18 cellular contexts compared by ENCODE assay signal in genomic region chr1:116679828-116680628, GRCh38.
"Had no signal": no experiment of that assay in that cellular context is flagged by ENCODE, and none has a peak within 500 bp of the region (broad histone marks: within the 10 kb centered on the region; RNA-seq: fewer than 3 reads in every experiment).

No MANE protein-coding gene starts in this region.

- H3K27ac Mint-ChIP-seq: activated CD4-positive, alpha-beta memory T cell treated with anti-CD3 and anti-CD28 coated beads, Interleukin-2, amount 10 ng/mL, durations not matched to agents 7 days and 5 days; activated CD4-positive, alpha-beta T cell treated with anti-CD3 and anti-CD28 coated beads for 36 hours; activated CD8-positive, alpha-beta memory T cell treated with anti-CD3 and anti-CD28 coated beads, Interleukin-2, amount 10 ng/mL, durations not matched to agents 7 days and 5 days; activated naive CD8-positive, alpha-beta T cell treated with anti-CD3 and anti-CD28 coated beads, Interleukin-2, amount 10 ng/mL, durations not matched to agents 7 days and 5 days; activated T-helper 17 cell treated with anti-CD3 and anti-CD28 coated beads, Interleukin-2, amount 50 U/mL, for 72 hours; stimulated activated effector memory CD8-positive, alpha-beta T cell treated with anti-CD3 and anti-CD28 coated beads, Interleukin-12 subunit alpha, Interleukin-12 subunit beta, amount 100 ng/mL, for 72 hours; WTC11 had no signal

- H3K9me3 ChIP-seq: thoracic aorta, upper lobe of right lung had no signal

- H3K36me3 ChIP-seq: thoracic aorta, upper lobe of right lung had no signal

- H3K4me3 Mint-ChIP-seq: activated CD4-positive, alpha-beta memory T cell treated with anti-CD3 and anti-CD28 coated beads, Interleukin-2, amount 10 ng/mL, durations not matched to agents 7 days and 5 days; activated CD4-positive, alpha-beta T cell treated with anti-CD3 and anti-CD28 coated beads for 36 hours; activated CD8-positive, alpha-beta memory T cell treated with anti-CD3 and anti-CD28 coated beads, Interleukin-2, amount 10 ng/mL, durations not matched to agents 7 days and 5 days; activated naive CD8-positive, alpha-beta T cell treated with anti-CD3 and anti-CD28 coated beads, Interleukin-2, amount 10 ng/mL, durations not matched to agents 7 days and 5 days; activated T-helper 17 cell treated with anti-CD3 and anti-CD28 coated beads, Interleukin-2, amount 50 U/mL, for 72 hours; stimulated activated effector memory CD8-positive, alpha-beta T cell treated with anti-CD3 and anti-CD28 coated beads, Interleukin-12 subunit alpha, Interleukin-12 subunit beta, amount 100 ng/mL, for 72 hours; WTC11 had no signal

- H3K36me3 Mint-ChIP-seq: activated CD8-positive, alpha-beta memory T cell treated with anti-CD3 and anti-CD28 coated beads, Interleukin-2, amount 10 ng/mL, durations not matched to agents 7 days and 5 days; activated naive CD8-positive, alpha-beta T cell treated with anti-CD3 and anti-CD28 coated beads, Interleukin-2, amount 10 ng/mL, durations not matched to agents 7 days and 5 days; stimulated activated effector memory CD8-positive, alpha-beta T cell treated with anti-CD3 and anti-CD28 coated beads, Interleukin-12 subunit alpha, Interleukin-12 subunit beta, amount 100 ng/mL, for 72 hours; WTC11 had no signal

- ATAC-seq: activated CD4-positive, alpha-beta T cell treated with anti-CD3 and anti-CD28 coated beads for 36 hours; activated CD8-positive, alpha-beta memory T cell treated with anti-CD3 and anti-CD28 coated beads, Interleukin-2, amount 10 ng/mL, durations not matched to agents 7 days and 5 days; activated T-helper 17 cell treated with anti-CD3 and anti-CD28 coated beads, Interleukin-2, amount 50 U/mL, for 72 hours; sciatic nerve; stimulated activated effector memory CD8-positive, alpha-beta T cell treated with anti-CD3 and anti-CD28 coated beads, Interleukin-12 subunit alpha, Interleukin-12 subunit beta, amount 100 ng/mL, for 72 hours had no signal

- H3K4me1 ChIP-seq: parathyroid adenoma, upper lobe of right lung had no signal

- DNase-seq: activated CD4-positive, alpha-beta memory T cell treated with anti-CD3 and anti-CD28 coated beads, Interleukin-2, amount 10 ng/mL, durations not matched to agents 7 days and 5 days; activated CD4-positive, alpha-beta T cell treated with anti-CD3 and anti-CD28 coated beads for 36 hours; activated CD8-positive, alpha-beta memory T cell treated with anti-CD3 and anti-CD28 coated beads, Interleukin-2, amount 10 ng/mL, durations not matched to agents 7 days and 5 days; activated naive CD4-positive, alpha-beta T cell; activated naive CD8-positive, alpha-beta T cell treated with anti-CD3 and anti-CD28 coated beads, Interleukin-2, amount 10 ng/mL, durations not matched to agents 7 days and 5 days; amygdala; dermis blood vessel endothelial cell; effector memory CD4-positive, alpha-beta T cell; hippocampal formation; islet precursor cell; stimulated activated CD4-positive, alpha-beta T cell treated with anti-CD3 and anti-CD28 coated beads, Interleukin-4, amount 100 ng/mL, for 24 hours; upper lobe of right lung had no signal

- H3K9ac ChIP-seq: parathyroid adenoma had no signal

- H3K4me1 Mint-ChIP-seq: activated CD4-positive, alpha-beta memory T cell treated with anti-CD3 and anti-CD28 coated beads, Interleukin-2, amount 10 ng/mL, durations not matched to agents 7 days and 5 days; activated CD4-positive, alpha-beta T cell treated with anti-CD3 and anti-CD28 coated beads for 36 hours; activated CD8-positive, alpha-beta memory T cell treated with anti-CD3 and anti-CD28 coated beads, Interleukin-2, amount 10 ng/mL, durations not matched to agents 7 days and 5 days; activated naive CD8-positive, alpha-beta T cell treated with anti-CD3 and anti-CD28 coated beads, Interleukin-2, amount 10 ng/mL, durations not matched to agents 7 days and 5 days; activated T-helper 17 cell treated with anti-CD3 and anti-CD28 coated beads, Interleukin-2, amount 50 U/mL, for 72 hours; stimulated activated effector memory CD8-positive, alpha-beta T cell treated with anti-CD3 and anti-CD28 coated beads, Interleukin-12 subunit alpha, Interleukin-12 subunit beta, amount 100 ng/mL, for 72 hours; WTC11 had no signal

- H3K4me3 ChIP-seq: thoracic aorta, upper lobe of right lung had no signal

- H3K9me3 Mint-ChIP-seq: activated CD4-positive, alpha-beta memory T cell treated with anti-CD3 and anti-CD28 coated beads, Interleukin-2, amount 10 ng/mL, durations not matched to agents 7 days and 5 days; activated naive CD8-positive, alpha-beta T cell treated with anti-CD3 and anti-CD28 coated beads, Interleukin-2, amount 10 ng/mL, durations not matched to agents 7 days and 5 days; activated T-helper 17 cell treated with anti-CD3 and anti-CD28 coated beads, Interleukin-2, amount 50 U/mL, for 72 hours; stimulated activated effector memory CD8-positive, alpha-beta T cell treated with anti-CD3 and anti-CD28 coated beads, Interleukin-12 subunit alpha, Interleukin-12 subunit beta, amount 100 ng/mL, for 72 hours had no signal

- H3K27ac ChIP-seq: parathyroid adenoma, thoracic aorta, upper lobe of right lung had no signal
